8 cellular contexts compared by ENCODE assay signal in genomic region chr14:77376380-77376770, GRCh38. TPM values are rescaled to one million over a fixed set of nuclear protein-coding genes. Genes with fewer than 3 reads are reported as not detected.
DNase-seq lines count a peak whose midpoint lies in the region; ATAC-seq and TF ChIP-seq lines count a peak whose summit lies in the region.

No MANE protein-coding gene starts in this region.

- peak; percentile 17 for ATAC-seq in GM18909 (IDR thresholded peaks at IDR 0.05; ENCODE audit: poor library complexity, unreplicated experiment)
- ATAC-seq in HG03139 (IDR thresholded peaks at IDR 0.05; ENCODE audit: unreplicated experiment) = peak; percentile 3
- peak; percentile 9 for ATAC-seq in left lung

- no peak for TF ChIP-seq CTCF in AG04450 (IDR thresholded peaks at IDR 0.05; ENCODE audit: low read depth, low read length)
- no peak for TF ChIP-seq CTCF in left lung (IDR thresholded peaks at IDR 0.05)

- H3K4me3 ChIP-seq in AG04450 (ENCODE audit: low read depth, low read length) (peak overlapping the region; percentile 86), left lung (peak overlapping the region; percentile 75 to 95)

- H3K27ac ChIP-seq in AG04450 (ENCODE audit: low read depth, low read length) (no peak overlapping the region), caudate nucleus (ENCODE audit: low read depth, low read length) (peak overlapping the region; percentile 46), left lung (peak overlapping the region; percentile 85 to 90)

- H3K9me3 ChIP-seq in AG04450 (ENCODE audit: control insufficient read depth, insufficient read depth, low read length) = no peaks in the 10 kb centered on the region
- H3K9me3 ChIP-seq in left lung = no peaks in the 10 kb centered on the region

- H3K27me3 ChIP-seq in AG04450 (ENCODE audit: control insufficient read depth, insufficient read depth, low read length) = no peaks in the 10 kb centered on the region
- no peaks in the 10 kb centered on the region for H3K27me3 ChIP-seq in left lung

- H3K4me1 ChIP-seq in left lung = peaks cover 5 to 40% of the 10 kb centered on the region in 2 donors

- POLR2A ChIA-PET in AG04450 (lab: Yijun Ruan, JAX) = interaction anchor here (0.6 to 1.5 kb wide), 2 partner anchors 55 to 278 kb away, joined by 3 to 24 read pairs; partner anchors contain the start of genes CIPC, GSTZ1 and POMT2

- intact Hi-C loops in left lung (cut with DNase I) = no loop called here

- DNase-seq in AG04450 (ENCODE audit: low read depth, low spot score) (no peak), SW480 (ENCODE audit: low spot score) (peak; percentile 21), caudate nucleus (lab: John Stamatoyannopoulos, UW) (peak in 18 of 61 donors; percentile 1 to 60 (median 30)), left lung (peak; percentile 40 to 85), NCI-H187 treated with DMSO at 0.1 percent for 48 hours (lab: John Stamatoyannopoulos, UW) (no peak)
- peak; percentile 2 to 35 for DNase-seq in stimulated activated CD4-positive, alpha-beta T cell treated with anti-CD3 and anti-CD28 coated beads, Interleukin-4, amount 100 ng/mL, for 4 hours

- no peaks in the 10 kb centered on the region for H3K36me3 ChIP-seq in left lung

- CTCF ChIA-PET in AG04450 (lab: Charles Lee) = interaction anchor here (0.9 to 2.2 kb wide), 5 partner anchors 17 to 73 kb away, joined by 3 to 12 read pairs (median 5); partner anchors contain the start of genes GSTZ1 and POMT2

RNA-seq across cellular contexts. Expression of gene TMED8, which starts 0.5 kb away (rescaled TPM):
- 4.5 and 5.7 TPM in 2 replicates for polyA plus RNA-seq in AG04450 (2011; rRNA removed)
- 5.5 and 6.0 TPM in 2 replicates for polyA minus RNA-seq in AG04450 (2011; rRNA and poly(A)+ RNA removed)
- total RNA-seq in left lung = 10 to 100 TPM; 12.7 to 15.9 TPM

RNA-seq across cellular contexts. Expression of gene SAMD15, which starts 0.8 kb away (rescaled TPM):
- polyA plus RNA-seq in AG04450 (2011; rRNA removed) = 0.66 and 0.72 TPM in 2 replicates
- polyA minus RNA-seq in AG04450 (2011; rRNA and poly(A)+ RNA removed) = 0.28 and 1.00 TPM in 2 replicates
- 1 to 10 TPM; 1.7 to 2.2 TPM for total RNA-seq in left lung

RNA-seq across cellular contexts. Expression of gene NOXRED1, which starts 46.9 kb away (rescaled TPM):
- polyA plus RNA-seq in AG04450 (2011; rRNA removed) = 0.10 and 0.16 TPM in 2 replicates
- 0.23 and 0.35 TPM in 2 replicates for polyA minus RNA-seq in AG04450 (2011; rRNA and poly(A)+ RNA removed)
- total RNA-seq in left lung = under 1 TPM; 0.26 to 0.45 TPM

RNA-seq across cellular contexts. Expression of gene GSTZ1, which starts 55.5 kb away (rescaled TPM):
- polyA plus RNA-seq in AG04450 (2011; rRNA removed) = 12.4 and 16.8 TPM in 2 replicates
- polyA minus RNA-seq in AG04450 (2011; rRNA and poly(A)+ RNA removed) = 11.0 and 15.8 TPM in 2 replicates
- total RNA-seq in left lung = 10 to 100 TPM; 11.6 to 13.6 TPM

RNA-seq across cellular contexts. Expression of gene POMT2, which starts 55.7 kb away (rescaled TPM):
- polyA plus RNA-seq in AG04450 (2011; rRNA removed) = 11.0 and 17.2 TPM in 2 replicates
- 24.1 and 31.8 TPM in 2 replicates for polyA minus RNA-seq in AG04450 (2011; rRNA and poly(A)+ RNA removed)
- total RNA-seq in left lung = 10 to 100 TPM; 29.3 to 32.8 TPM

Comparison
In these comparisons a context has a peak if more than half of its experiments do, and no peak if none do; other contexts are left out.
1. DNase-seq: peak in SW480 (single experiment), left lung (2 of 2) and stimulated activated CD4-positive, alpha-beta T cell treated with anti-CD3 and anti-CD28 coated beads, Interleukin-4, amount 100 ng/mL, for 4 hours (2 of 2); none in AG04450 (single experiment) and NCI-H187 treated with DMSO at 0.1 percent for 48 hours (single experiment).
2. Peak in every context shown above with its lines, with median percentiles within 50 percentile points of each other: ATAC-seq.